In genomic region chr1:183568176-183569041, GRCh38 we compare ENCODE assay signal across 13 cellular contexts. TPM values are rescaled to one million over a fixed set of nuclear protein-coding genes. Genes with fewer than 3 reads are reported as not detected.
A peak's percentile ranks its signal among the peaks of the same experiment; 100 is the strongest.
DNase-seq lines count a peak whose midpoint lies in the region; ATAC-seq and TF ChIP-seq lines count a peak whose summit lies in the region.
"Had no signal": no experiment of that assay in that cellular context is flagged by ENCODE, and none has a peak within 500 bp of the region (broad histone marks: within the 10 kb centered on the region; RNA-seq: fewer than 3 reads in every experiment).

No MANE protein-coding gene starts in this region.

- no peaks in the 10 kb centered on the region for H3K4me1 ChIP-seq in testis
- H3K4me1 ChIP-seq in Karpas-422 (ENCODE audit: low read length): peaks cover 8% of the 10 kb centered on the region
- H3K4me1 ChIP-seq: breast epithelium had no signal

- H3K4me1 Mint-ChIP-seq in activated T-helper 1 cell treated with anti-CD3 and anti-CD28 coated beads, Interleukin-12 subunit alpha, Interleukin-12 subunit beta, Interleukin-2, Interleukin-4 antibody, amounts not matched to agents 30 ng/mL and 10 ng/mL and 1 ng/mL, durations not matched to agents 14 hours and 24 hours and 36 hours (ENCODE audit: low read depth): peaks cover 23% of the 10 kb centered on the region

- peak; percentile 23 for ATAC-seq in left lobe of liver

- H3K27me3 ChIP-seq in testis (no peaks in the 10 kb centered on the region), Karpas-422 (ENCODE audit: low read length) (no peaks in the 10 kb centered on the region)
- H3K27me3 ChIP-seq: breast epithelium had no signal

- no peaks in the 10 kb centered on the region; the same call in 1 of the 2 replicates for H4K20me1 ChIP-seq in Karpas-422 (ENCODE audit: insufficient read depth, low read depth, low read length)

- TF ChIP-seq POLR2A in testis (IDR thresholded peaks at IDR 0.05): no peak

- H3K4me2 ChIP-seq in Karpas-422 (ENCODE audit: low read depth, low read length, poor library complexity, severe bottlenecking): no peak overlapping the region

- peaks cover 21% of the 10 kb centered on the region for H3K36me3 Mint-ChIP-seq in activated T-helper 1 cell treated with anti-CD3 and anti-CD28 coated beads, Interleukin-12 subunit alpha, Interleukin-12 subunit beta, Interleukin-2, Interleukin-4 antibody, amounts not matched to agents 30 ng/mL and 10 ng/mL and 1 ng/mL, durations not matched to agents 14 hours and 24 hours and 36 hours (ENCODE audit: low read depth)

- intact Hi-C loops in activated T-helper 1 cell treated with anti-CD3 and anti-CD28 coated beads, Interleukin-12 subunit alpha, Interleukin-12 subunit beta, Interleukin-2, Interleukin-4 antibody, amounts not matched to agents 30 ng/mL and 10 ng/mL and 1 ng/mL, durations not matched to agents 14 hours and 24 hours and 36 hours (cut with micrococcal nuclease): loop anchor here (1.0 to 5.0 kb wide), 2 partner anchors 22 to 54 kb away; partner anchors contain the start of gene NCF2
- intact Hi-C loops in testis (cut with DNase I; ENCODE audit: low total_unique reads): no loop called here

- H3K9me2 ChIP-seq in Karpas-422 (replicated peaks; ENCODE audit: insufficient read depth, low read length): no peaks in the 10 kb centered on the region

- TF ChIP-seq CTCF in testis (IDR thresholded peaks at IDR 0.05): no peak

- no peak overlapping the region for H3K4me3 Mint-ChIP-seq in activated T-helper 1 cell treated with anti-CD3 and anti-CD28 coated beads, Interleukin-12 subunit alpha, Interleukin-12 subunit beta, Interleukin-2, Interleukin-4 antibody, amounts not matched to agents 30 ng/mL and 10 ng/mL and 1 ng/mL, durations not matched to agents 14 hours and 24 hours and 36 hours

- H3K27me3 Mint-ChIP-seq in activated T-helper 1 cell treated with anti-CD3 and anti-CD28 coated beads, Interleukin-12 subunit alpha, Interleukin-12 subunit beta, Interleukin-2, Interleukin-4 antibody, amounts not matched to agents 30 ng/mL and 10 ng/mL and 1 ng/mL, durations not matched to agents 14 hours and 24 hours and 36 hours (ENCODE audit: insufficient read depth): no peaks in the 10 kb centered on the region

- WGBS in testis, 2 donors: 81 to 92% methylated on average over 12 of the region's 12 CpGs

- H3K79me2 ChIP-seq in Karpas-422 (ENCODE audit: low read length): no peaks in the 10 kb centered on the region

- H3K9me3 ChIP-seq in testis: no peaks in the 10 kb centered on the region
- H3K9me3 ChIP-seq in Karpas-422 (ENCODE audit: low read length): no peaks in the 10 kb centered on the region
- H3K9me3 ChIP-seq: breast epithelium, thoracic aorta had no signal

- H3K27ac Mint-ChIP-seq in activated T-helper 1 cell treated with anti-CD3 and anti-CD28 coated beads, Interleukin-12 subunit alpha, Interleukin-12 subunit beta, Interleukin-2, Interleukin-4 antibody, amounts not matched to agents 30 ng/mL and 10 ng/mL and 1 ng/mL, durations not matched to agents 14 hours and 24 hours and 36 hours: peak overlapping the region; percentile 50

- H3K36me3 ChIP-seq in testis (ENCODE audit: low read depth, missing control alignments) (no peaks in the 10 kb centered on the region), Karpas-422 (ENCODE audit: insufficient read depth, low read length) (no peaks in the 10 kb centered on the region)
- H3K36me3 ChIP-seq: breast epithelium, thoracic aorta had no signal

- H2AFZ ChIP-seq in Karpas-422 (ENCODE audit: low read length): no peak overlapping the region

- DNase-seq in activated CD4-positive, alpha-beta T cell treated with anti-CD3 and anti-CD28 coated beads for 48 hours: peak; percentile 45
- no peak for DNase-seq in activated CD4-positive, alpha-beta T cell treated with anti-CD3 and anti-CD28 coated beads for 4 hours
- no peak for DNase-seq in activated T-helper 1 cell treated with anti-CD3 and anti-CD28 coated beads, Interleukin-12 subunit alpha, Interleukin-12 subunit beta, Interleukin-2, Interleukin-4 antibody, amounts not matched to agents 30 ng/mL and 10 ng/mL and 1 ng/mL, durations not matched to agents 14 hours and 24 hours and 36 hours (ENCODE audit: low spot score)
- DNase-seq in left lobe of liver (ENCODE audit: low spot score) (no peak), testis (peak; percentile 25), Karpas-422 (no peak), NCI-H345 treated with DMSO at 0.1 percent for 48 hours (lab: John Stamatoyannopoulos, UW; ENCODE audit: unreplicated experiment) (no peak)
- no peak for DNase-seq in activated CD8-positive, alpha-beta memory T cell treated with anti-CD3 and anti-CD28 coated beads for 24 hours
- DNase-seq: ACHN, glutamatergic neuron, NCI-H2171 had no signal

- H3K27ac ChIP-seq in testis (no peak overlapping the region), Karpas-422 (ENCODE audit: low read length) (no peak overlapping the region)
- H3K27ac ChIP-seq: breast epithelium had no signal

- no peak overlapping the region for H3K9ac ChIP-seq in Karpas-422 (ENCODE audit: low read length)

- H3K4me3 ChIP-seq in testis: no peak overlapping the region
- no peak overlapping the region for H3K4me3 ChIP-seq in Karpas-422 (ENCODE audit: low read length)
- H3K4me3 ChIP-seq: breast epithelium, thoracic aorta had no signal

- no peaks in the 10 kb centered on the region for H3K9me3 Mint-ChIP-seq in activated T-helper 1 cell treated with anti-CD3 and anti-CD28 coated beads, Interleukin-12 subunit alpha, Interleukin-12 subunit beta, Interleukin-2, Interleukin-4 antibody, amounts not matched to agents 30 ng/mL and 10 ng/mL and 1 ng/mL, durations not matched to agents 14 hours and 24 hours and 36 hours

RNA-seq across cellular contexts. Expression of gene NCF2, which starts 21.9 kb away (rescaled TPM):
- 4.8 and 5.9 TPM in 2 replicates for total RNA-seq in activated T-helper 1 cell treated with anti-CD3 and anti-CD28 coated beads, Interleukin-12 subunit alpha, Interleukin-12 subunit beta, Interleukin-2, Interleukin-4 antibody, amounts not matched to agents 30 ng/mL and 10 ng/mL and 1 ng/mL, durations not matched to agents 14 hours and 24 hours and 36 hours
- total RNA-seq in left lobe of liver (2.8 TPM), testis (1 to 10 TPM; 1.3 to 3.7 TPM)
- 7.8 TPM for polyA plus RNA-seq in testis (ENCODE audit: insufficient read depth, low read depth, low replicate concordance)
- 7.0 and 13.5 TPM in 2 replicates for total RNA-seq in Karpas-422 (2014; rRNA removed; shearing (Covaris generic); ENCODE audit: low replicate concordance)

Comparison
In these comparisons a context has a peak if more than half of its experiments do, and no peak if none do; other contexts are left out.
1. DNase-seq: peak in activated CD4-positive, alpha-beta T cell treated with anti-CD3 and anti-CD28 coated beads for 48 hours (single experiment) and testis (single experiment); none in activated CD4-positive, alpha-beta T cell treated with anti-CD3 and anti-CD28 coated beads for 4 hours (0 of 2), activated T-helper 1 cell treated with anti-CD3 and anti-CD28 coated beads, Interleukin-12 subunit alpha, Interleukin-12 subunit beta, Interleukin-2, Interleukin-4 antibody, amounts not matched to agents 30 ng/mL and 10 ng/mL and 1 ng/mL, durations not matched to agents 14 hours and 24 hours and 36 hours (single experiment), left lobe of liver (single experiment), Karpas-422 (single experiment), activated CD8-positive, alpha-beta memory T cell treated with anti-CD3 and anti-CD28 coated beads for 24 hours (single experiment) and NCI-H345 treated with DMSO at 0.1 percent for 48 hours (single experiment).